13 cellular contexts compared by ENCODE assay signal in genomic region chr2:71780162-71780561, GRCh38.
DNase-seq lines count a peak whose midpoint lies in the region; ATAC-seq and TF ChIP-seq lines count a peak whose summit lies in the region.
"Had no signal": no experiment of that assay in that cellular context is flagged by ENCODE, and none has a peak within 500 bp of the region (broad histone marks: within the 10 kb centered on the region; RNA-seq: fewer than 3 reads in every experiment).

No MANE protein-coding gene starts in this region.

- H3K36me3 ChIP-seq in H7 (replicated peaks; ENCODE audit: control insufficient read depth, insufficient read depth, low read length), result no peaks in the 10 kb centered on the region
- H3K36me3 ChIP-seq: BLaER1 had no signal

- H3K27me3 Mint-ChIP-seq in osteocyte (ENCODE audit: unreplicated experiment), result no peaks in the 10 kb centered on the region

- ATAC-seq in HG02970 (IDR thresholded peaks at IDR 0.05; ENCODE audit: low FRiP score, unreplicated experiment) (no peak), GM21367 (IDR thresholded peaks at IDR 0.05; ENCODE audit: unreplicated experiment) (no peak)

- H3K27me3 ChIP-seq in H7 (ENCODE audit: control insufficient read depth, insufficient read depth, low read length), result no peaks in the 10 kb centered on the region
- H3K27me3 ChIP-seq: BLaER1 had no signal

- H3K27ac Mint-ChIP-seq in osteocyte (ENCODE audit: unreplicated experiment), result no peak overlapping the region
- H3K27ac Mint-ChIP-seq: CD8-positive, alpha-beta memory T cell had no signal

- H3K4me3 Mint-ChIP-seq in osteocyte (ENCODE audit: unreplicated experiment), result no peak overlapping the region
- H3K4me3 Mint-ChIP-seq: CD8-positive, alpha-beta memory T cell had no signal

- peaks cover 25% of the 10 kb centered on the region for H3K4me1 Mint-ChIP-seq in osteocyte (ENCODE audit: unreplicated experiment)
- H3K4me1 Mint-ChIP-seq: CD8-positive, alpha-beta memory T cell had no signal

- no peaks in the 10 kb centered on the region for H3K9me3 Mint-ChIP-seq in osteocyte (ENCODE audit: unreplicated experiment)
- H3K9me3 Mint-ChIP-seq: CD8-positive, alpha-beta memory T cell had no signal

- H3K4me3 ChIP-seq in H7 (ENCODE audit: insufficient read depth, low read depth, low read length), result no peak overlapping the region
- H3K4me3 ChIP-seq: BLaER1, GM23248 had no signal

- no peaks in the 10 kb centered on the region for H3K36me3 Mint-ChIP-seq in osteocyte (ENCODE audit: unreplicated experiment)
- H3K36me3 Mint-ChIP-seq: CD8-positive, alpha-beta memory T cell had no signal

- TF ChIP-seq CTCF in osteocyte (IDR thresholded peaks at IDR 0.05), result no peak

- DNase-seq in AG20443 (ENCODE audit: low spot score) (peak; percentile 3), H7 (peak; percentile 2), islet precursor cell (peak; percentile 25), osteocyte (ENCODE audit: extremely low spot score, unreplicated experiment) (peak; percentile 48)
- no peak for DNase-seq in activated CD4-positive, alpha-beta T cell treated with anti-CD3 and anti-CD28 coated beads for 4 hours
- DNase-seq: Caco-2; CD8-positive, alpha-beta memory T cell; DND-41; GDM1; GM23248 had no signal

Comparison
In these comparisons a context has a peak if more than half of its experiments do, and no peak if none do; other contexts are left out.
1. DNase-seq: peak in AG20443 (single experiment), H7 (single experiment), islet precursor cell (single experiment) and osteocyte (single experiment); none in activated CD4-positive, alpha-beta T cell treated with anti-CD3 and anti-CD28 coated beads for 4 hours (0 of 2).